ENCODE assay signal across 31 cellular contexts in the genomic region with DNA sequence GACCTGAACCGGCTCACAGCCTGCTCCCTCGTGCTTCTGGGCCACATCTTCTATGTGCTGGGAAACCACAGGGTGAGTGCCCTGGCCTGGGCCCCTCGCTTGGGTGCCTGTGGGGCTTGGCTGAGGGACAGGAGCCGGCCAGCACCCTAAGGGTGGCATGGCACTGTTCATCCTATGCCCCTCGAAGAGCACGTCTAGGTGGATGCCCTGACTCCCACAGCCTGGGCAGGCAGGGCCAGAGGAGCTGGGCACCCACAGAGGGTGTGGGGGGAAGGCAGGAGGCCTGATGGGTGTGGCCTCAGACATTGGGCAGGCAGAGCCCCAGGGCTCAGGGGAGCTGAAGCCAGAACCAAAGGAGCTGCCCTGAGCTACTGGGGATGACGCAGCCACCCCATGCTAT.
"Had no signal": no experiment of that assay in that cellular context is flagged by ENCODE, and none has a peak within 500 bp of the region (broad histone marks: within the 10 kb centered on the region; RNA-seq: fewer than 3 reads in every experiment).

No MANE protein-coding gene starts in this region.

- H3K27ac Mint-ChIP-seq: activated B cell treated with CpG ODN at 0.5 μM for 24 hours; activated CD4-positive, alpha-beta memory T cell treated with anti-CD3 and anti-CD28 coated beads for 36 hours; activated CD8-positive, alpha-beta memory T cell treated with anti-CD3 and anti-CD28 coated beads, Interleukin-2, amount 10 ng/mL, durations not matched to agents 7 days and 5 days; activated CD8-positive, alpha-beta T cell treated with anti-CD3 and anti-CD28 coated beads, Interleukin-2, amount 10 ng/mL, durations not matched to agents 7 days and 5 days; activated naive CD4-positive, alpha-beta T cell treated with anti-CD3 and anti-CD28 coated beads, Interleukin-2, amount 10 ng/mL, durations not matched to agents 7 days and 5 days; activated T-cell treated with anti-CD3 and anti-CD28 coated beads, Interleukin-2, amount 50 U/mL, for 72 hours; brain; dendritic cell treated with granulocyte-macrophage colony-stimulating factor and Interleukin-4, amounts not matched to agents 40 ng/mL and 50 ng/mL, for 4 days; endodermal cell; T-helper 17 cell; T-helper 2 cell treated with Interferon-gamma antibody and Interleukin-4, amounts not matched to agents 5 μg/mL and 100 μg/mL, for 36 hours had no signal

- H3K27me3 ChIP-seq: ascending aorta, breast epithelium, dorsolateral prefrontal cortex had no signal

- H3K27me3 Mint-ChIP-seq: activated B cell treated with CpG ODN at 0.5 μM for 24 hours; activated CD4-positive, alpha-beta memory T cell treated with anti-CD3 and anti-CD28 coated beads for 36 hours; activated CD4-positive, alpha-beta T cell treated with anti-CD3 and anti-CD28 coated beads, Interleukin-2, amount 10 ng/mL, durations not matched to agents 24 days and 14 days; activated CD8-positive, alpha-beta memory T cell treated with anti-CD3 and anti-CD28 coated beads, Interleukin-2, amount 10 ng/mL, durations not matched to agents 7 days and 5 days; activated naive CD4-positive, alpha-beta T cell treated with anti-CD3 and anti-CD28 coated beads, Interleukin-2, amount 10 ng/mL, durations not matched to agents 7 days and 5 days; activated naive CD8-positive, alpha-beta T cell treated with anti-CD3 and anti-CD28 coated beads, Interleukin-2, amount 10 ng/mL, durations not matched to agents 7 days and 5 days; brain; central memory CD8-positive, alpha-beta T cell; dendritic cell treated with granulocyte-macrophage colony-stimulating factor and Interleukin-4, amounts not matched to agents 40 ng/mL and 50 ng/mL, for 4 days; T-helper 17 cell had no signal

- FAIRE-seq: frontal cortex had no signal

- H3K4me1 Mint-ChIP-seq: activated B cell treated with CpG ODN at 0.5 μM for 24 hours; activated CD4-positive, alpha-beta T cell treated with anti-CD3 and anti-CD28 coated beads, Interleukin-2, amount 10 ng/mL, durations not matched to agents 24 days and 14 days; activated CD8-positive, alpha-beta memory T cell treated with anti-CD3 and anti-CD28 coated beads, Interleukin-2, amount 10 ng/mL, durations not matched to agents 7 days and 5 days; activated naive CD4-positive, alpha-beta T cell treated with anti-CD3 and anti-CD28 coated beads, Interleukin-2, amount 10 ng/mL, durations not matched to agents 7 days and 5 days; activated naive CD8-positive, alpha-beta T cell treated with anti-CD3 and anti-CD28 coated beads, Interleukin-2, amount 10 ng/mL, durations not matched to agents 7 days and 5 days; brain; endodermal cell had no signal

- ATAC-seq: activated CD4-positive, CD25-positive, alpha-beta regulatory T cell treated with anti-CD3 and anti-CD28 coated beads, Interleukin-2, amount 50 U/mL, for 24 hours; activated CD8-positive, alpha-beta memory T cell treated with anti-CD3 and anti-CD28 coated beads, Interleukin-2, amount 10 ng/mL, durations not matched to agents 7 days and 5 days; activated CD8-positive, alpha-beta T cell treated with anti-CD3 and anti-CD28 coated beads, Interleukin-2, amount 10 ng/mL, durations not matched to agents 7 days and 5 days; activated naive CD4-positive, alpha-beta T cell treated with anti-CD3 and anti-CD28 coated beads, Interleukin-2, amount 50 U/mL, for 72 hours; activated T-cell treated with anti-CD3 and anti-CD28 coated beads, Interleukin-2, amount 50 U/mL, for 72 hours; esophagus mucosa; T-helper 17 cell had no signal

- DNase-seq: activated B cell treated with CpG ODN at 0.5 μM for 24 hours; activated CD4-positive, alpha-beta memory T cell treated with anti-CD3 and anti-CD28 coated beads for 36 hours; activated CD4-positive, alpha-beta T cell treated with anti-CD3 and anti-CD28 coated beads, Interleukin-2, amount 10 ng/mL, durations not matched to agents 24 days and 14 days; activated CD8-positive, alpha-beta memory T cell treated with anti-CD3 and anti-CD28 coated beads, Interleukin-2, amount 10 ng/mL, durations not matched to agents 7 days and 5 days; activated CD8-positive, alpha-beta memory T cell treated with anti-CD3 and anti-CD28 coated beads, Interleukin-2, amount 50 U/mL, for 4 hours; activated CD8-positive, alpha-beta T cell treated with anti-CD3 and anti-CD28 coated beads, Interleukin-2, amount 10 ng/mL, durations not matched to agents 7 days and 5 days; activated gamma-delta T cell; activated naive CD4-positive, alpha-beta T cell; activated naive CD4-positive, alpha-beta T cell treated with anti-CD3 and anti-CD28 coated beads, Interleukin-2, amount 10 ng/mL, durations not matched to agents 7 days and 5 days; activated naive CD8-positive, alpha-beta T cell treated with anti-CD3 and anti-CD28 coated beads, Interleukin-2, amount 10 ng/mL, durations not matched to agents 7 days and 5 days; activated T-cell treated with anti-CD3 and anti-CD28 coated beads, Interleukin-2, amount 50 U/mL, for 1 hour; activated T-cell treated with anti-CD3 and anti-CD28 coated beads, Interleukin-2, amount 50 U/mL, for 72 hours; dorsolateral prefrontal cortex; effector memory CD4-positive, alpha-beta T cell; endodermal cell; foreskin fibroblast; T-helper 1 cell; T-helper 17 cell; T1000; WERI-Rb-1 had no signal

- H3K4me1 ChIP-seq: ascending aorta, breast epithelium had no signal

- H3K4me3 Mint-ChIP-seq: activated B cell treated with CpG ODN at 0.5 μM for 24 hours; activated CD4-positive, alpha-beta memory T cell treated with anti-CD3 and anti-CD28 coated beads for 36 hours; activated CD4-positive, alpha-beta T cell treated with anti-CD3 and anti-CD28 coated beads, Interleukin-2, amount 10 ng/mL, durations not matched to agents 24 days and 14 days; activated CD8-positive, alpha-beta memory T cell treated with anti-CD3 and anti-CD28 coated beads, Interleukin-2, amount 10 ng/mL, durations not matched to agents 7 days and 5 days; activated CD8-positive, alpha-beta T cell treated with anti-CD3 and anti-CD28 coated beads, Interleukin-2, amount 10 ng/mL, durations not matched to agents 7 days and 5 days; activated naive CD4-positive, alpha-beta T cell treated with anti-CD3 and anti-CD28 coated beads, Interleukin-2, amount 10 ng/mL, durations not matched to agents 7 days and 5 days; activated naive CD8-positive, alpha-beta T cell treated with anti-CD3 and anti-CD28 coated beads, Interleukin-2, amount 10 ng/mL, durations not matched to agents 7 days and 5 days; activated T-cell treated with anti-CD3 and anti-CD28 coated beads, Interleukin-2, amount 50 U/mL, for 72 hours; brain; central memory CD8-positive, alpha-beta T cell; dendritic cell treated with granulocyte-macrophage colony-stimulating factor and Interleukin-4, amounts not matched to agents 40 ng/mL and 50 ng/mL, for 4 days; endodermal cell; T-helper 17 cell; T-helper 2 cell treated with Interferon-gamma antibody and Interleukin-4, amounts not matched to agents 5 μg/mL and 100 μg/mL, for 36 hours had no signal

- H3K4me3 ChIP-seq: ascending aorta, breast epithelium, coronary artery, dorsolateral prefrontal cortex had no signal

- H3K9me3 Mint-ChIP-seq: activated B cell treated with CpG ODN at 0.5 μM for 24 hours; activated CD4-positive, alpha-beta memory T cell treated with anti-CD3 and anti-CD28 coated beads for 36 hours; activated CD4-positive, alpha-beta T cell treated with anti-CD3 and anti-CD28 coated beads, Interleukin-2, amount 10 ng/mL, durations not matched to agents 24 days and 14 days; activated naive CD4-positive, alpha-beta T cell treated with anti-CD3 and anti-CD28 coated beads, Interleukin-2, amount 10 ng/mL, durations not matched to agents 7 days and 5 days; activated naive CD4-positive, alpha-beta T cell treated with anti-CD3 and anti-CD28 coated beads, Interleukin-2, amount 50 U/mL, for 72 hours; activated naive CD8-positive, alpha-beta T cell treated with anti-CD3 and anti-CD28 coated beads, Interleukin-2, amount 10 ng/mL, durations not matched to agents 7 days and 5 days; activated T-cell treated with anti-CD3 and anti-CD28 coated beads, Interleukin-2, amount 50 U/mL, for 72 hours; brain; central memory CD8-positive, alpha-beta T cell; dendritic cell treated with granulocyte-macrophage colony-stimulating factor and Interleukin-4, amounts not matched to agents 40 ng/mL and 50 ng/mL, for 4 days; endodermal cell; T-helper 2 cell treated with Interferon-gamma antibody and Interleukin-4, amounts not matched to agents 5 μg/mL and 100 μg/mL, for 36 hours had no signal

- H3K27ac ChIP-seq: ascending aorta, breast epithelium, coronary artery, WERI-Rb-1 had no signal

- H3K9me3 ChIP-seq: ascending aorta, breast epithelium had no signal
